Comparison of ENCODE assay signal across 30 cellular contexts in genomic region chr10:24929904-24930303, GRCh38. TPM values are rescaled to one million over a fixed set of nuclear protein-coding genes. Genes with fewer than 3 reads are reported as not detected.
DNase-seq lines count a peak whose midpoint lies in the region; ATAC-seq, FAIRE-seq and TF ChIP-seq lines count a peak whose summit lies in the region.
"Had no signal": no experiment of that assay in that cellular context is flagged by ENCODE, and none has a peak within 500 bp of the region (broad histone marks: within the 10 kb centered on the region; RNA-seq: fewer than 3 reads in every experiment).

No MANE protein-coding gene starts in this region.

- TF ChIP-seq CTCF in astrocyte (IDR thresholded peaks at IDR 0.05; ENCODE audit: insufficient read depth, low read depth, low read length) = no peak
- TF ChIP-seq CTCF in nephron (IDR thresholded peaks at IDR 0.05; ENCODE audit: unreplicated experiment in 3 of 3) = no peak
- no peak for TF ChIP-seq CTCF in sigmoid colon (IDR thresholded peaks at IDR 0.05)

- H3K79me2 ChIP-seq in astrocyte (ENCODE audit: insufficient read depth, low read length) = no peaks in the 10 kb centered on the region

- peaks cover 3% of the 10 kb centered on the region for H3K36me3 Mint-ChIP-seq in astrocyte (ENCODE audit: low read depth, unreplicated experiment)
- peaks cover 32% of the 10 kb centered on the region for H3K36me3 Mint-ChIP-seq in nephron (ENCODE audit: low read depth)
- H3K36me3 Mint-ChIP-seq: IgD-negative memory B cell had no signal

- no peak overlapping the region for H2AFZ ChIP-seq in astrocyte (ENCODE audit: low read depth, low read length)

- H3K9me3 ChIP-seq in BLaER1 (0 out of 2 replicates have a peak, but pooled peaks cover 3% of the 10 kb centered on the region), astrocyte (ENCODE audit: insufficient read depth, low read depth, low read length) (no peaks in the 10 kb centered on the region), sigmoid colon (no peaks in the 10 kb centered on the region)
- H3K9me3 ChIP-seq: A549, BE2C, Caco-2, lower lobe of right lung, mucosa of descending colon, SJSA1, upper lobe of left lung had no signal

- intact Hi-C loops in sigmoid colon (cut with DNase I) = no loop called here

- DNase-seq in astrocyte (ENCODE audit: low read depth) (no peak), nucleus accumbens (lab: John Stamatoyannopoulos, UW) (no peak), ecto neural progenitor cell (ENCODE audit: low spot score) (no peak), sigmoid colon (no peak)
- no peak for DNase-seq in stimulated activated naive CD4-positive, alpha-beta T cell (lab: John Stamatoyannopoulos, UW)
- DNase-seq: activated CD4-positive, alpha-beta T cell treated with anti-CD3 and anti-CD28 coated beads for 4 hours; activated naive CD4-positive, alpha-beta T cell treated with Interleukin-2 at 50 U/mL for 16 hours; activated T-cell treated with anti-CD3 and anti-CD28 coated beads, Interleukin-2, amount 50 U/mL, for 48 hours; BE2C; Caco-2; dermis blood vessel endothelial cell; EL; lower lobe of right lung; mucosa of descending colon; NCI-H1105 treated with DMSO at 0.1 percent for 48 hours; NCI-H2029; NCI-H2227 treated with DMSO at 0.1 percent for 48 hours; NCI-H69; stimulated activated CD4-positive, alpha-beta T cell treated with anti-CD3 and anti-CD28 coated beads, Interleukin-15, amount 100 ng/mL, for 24 hours; stimulated activated CD8-positive, alpha-beta memory T cell treated with anti-CD3 and anti-CD28 coated beads, Interleukin-4, amount 100 ng/mL, for 48 hours; T-helper 17 cell; upper lobe of left lung had no signal

- no peak for TF ChIP-seq EP300 in sigmoid colon (IDR thresholded peaks at IDR 0.05)

- H3K9ac ChIP-seq in BLaER1 = no peak overlapping the region; the same call in 1 of the 2 replicates
- H3K9ac ChIP-seq in astrocyte (ENCODE audit: low read length) = peak overlapping the region; percentile 5

- H4K20me1 ChIP-seq in BLaER1 (peaks cover 25% of the 10 kb centered on the region), astrocyte (ENCODE audit: insufficient read depth, low read length) (no peaks in the 10 kb centered on the region)

- H3K36me3 ChIP-seq in BLaER1 = no peaks in the 10 kb centered on the region
- no peaks in the 10 kb centered on the region for H3K36me3 ChIP-seq in astrocyte (ENCODE audit: insufficient read depth, low read length)
- no peaks in the 10 kb centered on the region for H3K36me3 ChIP-seq in sigmoid colon
- H3K36me3 ChIP-seq: BE2C, cardiac muscle cell, lower lobe of right lung, upper lobe of left lung had no signal

- H3K4me2 ChIP-seq in BLaER1 (peak overlapping the region; percentile 85), astrocyte (ENCODE audit: low read length) (no peak overlapping the region)
- H3K4me2 ChIP-seq: A549 had no signal

- TF ChIP-seq POLR2A in sigmoid colon (IDR thresholded peaks at IDR 0.05) = no peak

- FAIRE-seq in astrocyte (lab: Jason Lieb, UNC) = no peak
- FAIRE-seq: A549, keratinocyte had no signal

- no peak overlapping the region for H3K27ac Mint-ChIP-seq in astrocyte (ENCODE audit: unreplicated experiment)
- peak overlapping the region in 2 of 3 experiments; percentile 5 to 34 for H3K27ac Mint-ChIP-seq in nephron
- H3K27ac Mint-ChIP-seq: IgD-negative memory B cell, T-helper 17 cell had no signal

- H3K9me3 Mint-ChIP-seq in astrocyte (ENCODE audit: unreplicated experiment) (peaks cover 2% of the 10 kb centered on the region), nephron (peaks cover 8% of the 10 kb centered on the region)
- H3K9me3 Mint-ChIP-seq: IgD-negative memory B cell had no signal

- H3K27me3 ChIP-seq in BLaER1 (peaks cover 5% of the 10 kb centered on the region; the same call in 1 of the 2 replicates), astrocyte (ENCODE audit: insufficient read depth, low read length) (no peaks in the 10 kb centered on the region), sigmoid colon (no peaks in the 10 kb centered on the region)
- H3K27me3 ChIP-seq: BE2C, cardiac muscle cell, SJSA1, upper lobe of left lung had no signal

- peak; percentile 11 for ATAC-seq in GM21576 (IDR thresholded peaks at IDR 0.05; ENCODE audit: unreplicated experiment)
- ATAC-seq: A549, lower lobe of right lung, mucosa of descending colon, T-helper 17 cell had no signal

- H3K4me3 Mint-ChIP-seq in astrocyte (ENCODE audit: unreplicated experiment) (no peak overlapping the region), nephron (no peak overlapping the region)
- H3K4me3 Mint-ChIP-seq: T-helper 17 cell had no signal

- H3K27ac ChIP-seq in BLaER1 (no peak overlapping the region), astrocyte (ENCODE audit: low read depth, low read length) (no peak overlapping the region), sigmoid colon (no peak overlapping the region)
- H3K27ac ChIP-seq: cardiac muscle cell, lower lobe of right lung, SJSA1, upper lobe of left lung had no signal

- peaks cover 6% of the 10 kb centered on the region for H3K4me1 Mint-ChIP-seq in astrocyte (ENCODE audit: low read depth, unreplicated experiment)
- peaks cover 16% of the 10 kb centered on the region for H3K4me1 Mint-ChIP-seq in nephron
- H3K4me1 Mint-ChIP-seq: T-helper 17 cell had no signal

- H3K27me3 Mint-ChIP-seq in astrocyte (ENCODE audit: low read depth, unreplicated experiment) (no peaks in the 10 kb centered on the region), nephron (ENCODE audit: low read depth) (no peaks in the 10 kb centered on the region)
- H3K27me3 Mint-ChIP-seq: IgD-negative memory B cell, T-helper 17 cell had no signal

- H3K4me3 ChIP-seq in BLaER1 = no peak overlapping the region
- no peak overlapping the region for H3K4me3 ChIP-seq in astrocyte (ENCODE audit: insufficient read depth, low read depth, low read length)
- no peak overlapping the region for H3K4me3 ChIP-seq in sigmoid colon
- H3K4me3 ChIP-seq: A549, cardiac muscle cell, lower lobe of right lung, mucosa of descending colon, SJSA1, upper lobe of left lung had no signal

- WGBS in sigmoid colon, 2 donors = 92 to 93% methylated on average over 4 of the region's 4 CpGs

- H3K4me1 ChIP-seq in BLaER1 = peaks cover 29% of the 10 kb centered on the region
- H3K4me1 ChIP-seq in astrocyte (ENCODE audit: insufficient read depth, low read length) = peaks cover 9% of the 10 kb centered on the region
- H3K4me1 ChIP-seq in sigmoid colon = no peaks in the 10 kb centered on the region
- H3K4me1 ChIP-seq: BE2C, lower lobe of right lung, SJSA1, upper lobe of left lung had no signal

RNA-seq across cellular contexts. Expression of gene PRTFDC1, which starts 22.5 kb away (rescaled TPM):
- total RNA-seq in astrocyte = 9.1 and 10.6 TPM in 2 replicates
- total RNA-seq in sigmoid colon = 10 to 100 TPM in 3 of 4 donors, 1 to 10 TPM in 1; 7.7 to 17.2 (median 12.3) TPM
- 1 to 10 TPM; 6.0 to 9.6 (median 6.6) TPM for polyA plus RNA-seq in sigmoid colon
- polyA plus RNA-seq: IgD-negative memory B cell had no signal
